Comparison of ENCODE assay signal across 19 cellular contexts in genomic region chr2:27571197-27571596, GRCh38.
"Had no signal": no experiment of that assay in that cellular context is flagged by ENCODE, and none has a peak within 500 bp of the region (broad histone marks: within the 10 kb centered on the region; RNA-seq: fewer than 3 reads in every experiment).

No MANE protein-coding gene starts in this region.

- H3K36me3 ChIP-seq: esophagus squamous epithelium, gastrocnemius medialis, heart right ventricle, left lung, lower lobe of right lung had no signal

- H3K9me3 ChIP-seq: gastrocnemius medialis had no signal

- H3K4me1 ChIP-seq: esophagus squamous epithelium, gastrocnemius medialis, heart right ventricle, left lung, lower lobe of right lung had no signal

- ATAC-seq: gastrocnemius medialis, heart right ventricle, left cardiac atrium, left lung, left ventricle myocardium superior, lower lobe of right lung, mucosa of descending colon had no signal

- H3K27me3 ChIP-seq: dorsolateral prefrontal cortex, gastrocnemius medialis had no signal

- H3K27ac ChIP-seq: coronary artery, dorsolateral prefrontal cortex, esophagus squamous epithelium, gastrocnemius medialis, heart right ventricle, left lung, lower lobe of right lung had no signal

- DNase-seq: dermis blood vessel endothelial cell; dorsolateral prefrontal cortex; effector CD4-positive, alpha-beta T cell; effector memory CD4-positive, alpha-beta T cell; esophagus squamous epithelium; foreskin fibroblast; foreskin melanocyte; gastrocnemius medialis; glutamatergic neuron; head of caudate nucleus; heart right ventricle; hippocampal formation; left cardiac atrium; left lung; left ventricle myocardium superior; lower lobe of right lung; mesenchymal stem cell; mucosa of descending colon had no signal

- H3K4me3 ChIP-seq: coronary artery, dorsolateral prefrontal cortex, esophagus squamous epithelium, gastrocnemius medialis, heart right ventricle, left lung, lower lobe of right lung, mucosa of descending colon had no signal
